16 cellular contexts compared by ENCODE assay signal in genomic region chr16:83901101-83901500, GRCh38. TPM values are rescaled to one million over a fixed set of nuclear protein-coding genes. Genes with fewer than 3 reads are reported as not detected.
DNase-seq lines count a peak whose midpoint lies in the region; ATAC-seq and TF ChIP-seq lines count a peak whose summit lies in the region.
"Had no signal": no experiment of that assay in that cellular context is flagged by ENCODE, and none has a peak within 500 bp of the region (broad histone marks: within the 10 kb centered on the region; RNA-seq: fewer than 3 reads in every experiment).

No MANE protein-coding gene starts in this region.

- H3K9me3 ChIP-seq in SK-N-SH (no peaks in the 10 kb centered on the region), GM23248 (ENCODE audit: low read depth) (no peaks in the 10 kb centered on the region), osteoblast (ENCODE audit: low read depth, low read length) (no peaks in the 10 kb centered on the region), Peyer's patch (no peaks in the 10 kb centered on the region)
- H3K9me3 ChIP-seq: tibial artery had no signal

- H3K27ac ChIP-seq in SK-N-SH (ENCODE audit: low read depth in 2 of 2, low read length in 1 of 2) (no peak overlapping the region), GM23248 (peak overlapping the region; percentile 12; the same call in 1 of the 2 replicates), osteoblast (ENCODE audit: low read depth, low read length) (peak overlapping the region; percentile 47), Peyer's patch (no peak overlapping the region)
- H3K27ac ChIP-seq: 22Rv1, SK-N-MC, tibial artery had no signal

- no peak overlapping the region for H3K4me3 ChIP-seq in SK-N-SH (ENCODE audit: low read depth in 2 of 2, low read length in 1 of 2)
- H3K4me3 ChIP-seq in GM23248, result no peak overlapping the region
- peak overlapping the region; percentile 3 for H3K4me3 ChIP-seq in osteoblast (ENCODE audit: insufficient read depth, low read length)
- H3K4me3 ChIP-seq in Peyer's patch, result no peak overlapping the region
- H3K4me3 ChIP-seq: SK-N-MC, tibial artery had no signal

- TF ChIP-seq RAD21 in SK-N-SH (IDR thresholded peaks at IDR 0.05; ENCODE audit: low read length), result no peak

- H3K4me1 ChIP-seq in SK-N-SH (ENCODE audit: control insufficient read depth in 1 of 2, insufficient read depth in 2 of 2, low read depth in 1 of 2, low read length in 1 of 2) (peaks cover 0 to 9% of the 10 kb centered on the region in 2 experiments; a peak in 2 of 4 replicates), GM23248 (ENCODE audit: insufficient read depth) (peaks cover 24% of the 10 kb centered on the region), osteoblast (ENCODE audit: insufficient read depth, low read length) (peaks cover 24% of the 10 kb centered on the region), Peyer's patch (peaks cover 0 to 5% (median 2%) of the 10 kb centered on the region in 4 donors)

- 86% methylated on average over 3 of the region's 3 CpGs for WGBS in SK-N-SH (ENCODE audit: low lambda C conversion rate)
- 62% methylated on average over 3 of the region's 3 CpGs for WGBS in GM23248 (ENCODE audit: low coverage in 1 of 2, low lambda C conversion rate in 2 of 2, missing lambda C conversion rate in 2 of 2), 2 experiments

- no peak for ATAC-seq in SK-N-SH treated with all-trans-retinoic acid at 6 μM for 48 hours
- ATAC-seq in GM21717 (IDR thresholded peaks at IDR 0.05; ENCODE audit: unreplicated experiment), result no peak

- no peak for DNase-seq in SK-N-SH
- peak; percentile 63 for DNase-seq in GM23248
- peak; percentile 18 for DNase-seq in dedifferentiated amniotic fluid mesenchymal stem cell (ENCODE audit: extremely low spot score)
- peak; percentile 85 for DNase-seq in osteoblast (ENCODE audit: insufficient read length, low spot score, missing footprints)
- DNase-seq in Peyer's patch, result no peak
- DNase-seq in NCI-H2227 treated with DMSO at 0.1 percent for 48 hours (lab: John Stamatoyannopoulos, UW), result no peak
- DNase-seq: activated CD4-positive, CD25-positive, alpha-beta regulatory T cell treated with anti-CD3 and anti-CD28 coated beads, Interleukin-2, amount 50 U/mL, for 72 hours; central memory CD4-positive, alpha-beta T cell; erythroblast; GOT3; NCI-H2107; tibial artery had no signal

- TF ChIP-seq CTCF in SK-N-SH (IDR thresholded peaks at IDR 0.05) (no peak), osteoblast (IDR thresholded peaks at IDR 0.05; ENCODE audit: extremely low read depth, low read depth, low read length) (no peak), Peyer's patch (IDR thresholded peaks at IDR 0.05) (no peak)

- H3F3A ChIP-seq in SK-N-SH (replicated peaks; ENCODE audit: insufficient read depth), result no peaks in the 10 kb centered on the region
- H3F3A ChIP-seq in GM23248 (ENCODE audit: insufficient read depth), result peaks cover 19% of the 10 kb centered on the region

- H3K36me3 ChIP-seq in SK-N-SH (replicated peaks in 1 of 2; ENCODE audit: control insufficient read depth in 1 of 2, insufficient read depth in 2 of 2, low read length in 1 of 2) (no peaks in the 10 kb centered on the region), GM23248 (ENCODE audit: low read depth) (no peaks in the 10 kb centered on the region), osteoblast (ENCODE audit: insufficient read depth, low read length) (no peaks in the 10 kb centered on the region), Peyer's patch (no peaks in the 10 kb centered on the region)
- H3K36me3 ChIP-seq: tibial artery had no signal

- no peak for TF ChIP-seq POLR2A in Peyer's patch (IDR thresholded peaks at IDR 0.05)

- in situ Hi-C loops in GM23248 (cut with MboI), result no loop called here

- CTCF ChIA-PET in SK-N-SH (lab: Yijun Ruan, JAX), result interaction anchor here (0.7 to 3.9 kb wide), 3 partner anchors 24 to 53 kb away, joined by 3 to 13 read pairs (median 3); no protein-coding TSS in a partner anchor

- H4K20me1 ChIP-seq in SK-N-SH (ENCODE audit: insufficient read depth), result no peaks in the 10 kb centered on the region
- no peaks in the 10 kb centered on the region for H4K20me1 ChIP-seq in GM23248 (ENCODE audit: insufficient read depth)
- H4K20me1 ChIP-seq in osteoblast (ENCODE audit: insufficient read depth, low read length), result peaks cover 28% of the 10 kb centered on the region

- H3K27me3 ChIP-seq in SK-N-SH (ENCODE audit: insufficient read depth) (no peaks in the 10 kb centered on the region), GM23248 (replicated peaks; ENCODE audit: insufficient read depth) (no peaks in the 10 kb centered on the region), osteoblast (ENCODE audit: insufficient read depth, low read length) (no peaks in the 10 kb centered on the region), Peyer's patch (no peaks in the 10 kb centered on the region)
- H3K27me3 ChIP-seq: tibial artery had no signal

- H3K9ac ChIP-seq in SK-N-SH (no peak overlapping the region), GM23248 (no peak overlapping the region)

- TF ChIP-seq EP300 in SK-N-SH (IDR thresholded peaks at IDR 0.05; ENCODE audit: borderline replicate concordance in 1 of 2, low read depth in 1 of 2, low read length in 1 of 2), result no peak

- H3K79me2 ChIP-seq in SK-N-SH (ENCODE audit: insufficient read depth), result peaks cover 32% of the 10 kb centered on the region
- H3K79me2 ChIP-seq in GM23248 (ENCODE audit: insufficient read depth), result peaks cover 19% of the 10 kb centered on the region
- peaks cover 34% of the 10 kb centered on the region for H3K79me2 ChIP-seq in osteoblast (ENCODE audit: insufficient read depth, low read length)

- no peak overlapping the region for H3K4me2 ChIP-seq in SK-N-SH
- H3K4me2 ChIP-seq in GM23248 (ENCODE audit: unreplicated experiment), result peak overlapping the region; percentile 19
- peak overlapping the region; percentile 21 for H3K4me2 ChIP-seq in osteoblast (ENCODE audit: insufficient read depth, low read length)

- no peaks in the 10 kb centered on the region for H3K9me2 ChIP-seq in SK-N-SH
- H3K9me2 ChIP-seq in GM23248 (ENCODE audit: insufficient read depth), result no peaks in the 10 kb centered on the region

- H2AFZ ChIP-seq in SK-N-SH (ENCODE audit: low read depth) (no peak overlapping the region), GM23248 (no peak overlapping the region), osteoblast (ENCODE audit: low read length) (no peak overlapping the region)

- POLR2A ChIA-PET in SK-N-SH (lab: Yijun Ruan, JAX), result interaction anchor here (0.6 kb wide), 1 partner anchor 15 kb away, joined by 3 read pairs; no protein-coding TSS in a partner anchor

TF ChIP-seq in SK-N-SH, 30 proteins besides CTCF, POLR2A, EP300 and RAD21:
- TF ChIP-seq FOSL2 (IDR thresholded peaks at IDR 0.05; ENCODE audit: borderline replicate concordance, low read depth), result peak; percentile 30; the same call in 1 of the 2 replicates
- no peak for TF ChIP-seq TCF12 (IDR thresholded peaks at IDR 0.05)

TF ChIP-seq in SK-N-SH treated with all-trans-retinoic acid at 6 μM for 48 hours, 23 proteins besides CTCF, POLR2A, EP300 and RAD21 (continues in another document):
- TF ChIP-seq CREB5 (CRISPR knock-in tag; IDR thresholded peaks at IDR 0.05; ENCODE audit: low read depth) (no peak), TOX (CRISPR knock-in tag; IDR thresholded peaks at IDR 0.05; ENCODE audit: borderline replicate concordance) (no peak), SNAI2 (CRISPR knock-in tag; IDR thresholded peaks at IDR 0.05) (no peak), BACH2 (CRISPR knock-in tag; IDR thresholded peaks at IDR 0.05; ENCODE audit: borderline replicate concordance) (no peak), RARB (CRISPR knock-in tag; IDR thresholded peaks at IDR 0.05) (no peak), ISL1 (CRISPR knock-in tag; IDR thresholded peaks at IDR 0.05) (no peak), ZNF70 (CRISPR knock-in tag; IDR thresholded peaks at IDR 0.05) (no peak), ESRRG (CRISPR knock-in tag; IDR thresholded peaks at IDR 0.05) (no peak), ZFP30 (CRISPR knock-in tag; IDR thresholded peaks at IDR 0.05) (no peak), PPARA (CRISPR knock-in tag; IDR thresholded peaks at IDR 0.05; ENCODE audit: borderline replicate concordance) (no peak)
- TF ChIP-seq, protein P1, sequence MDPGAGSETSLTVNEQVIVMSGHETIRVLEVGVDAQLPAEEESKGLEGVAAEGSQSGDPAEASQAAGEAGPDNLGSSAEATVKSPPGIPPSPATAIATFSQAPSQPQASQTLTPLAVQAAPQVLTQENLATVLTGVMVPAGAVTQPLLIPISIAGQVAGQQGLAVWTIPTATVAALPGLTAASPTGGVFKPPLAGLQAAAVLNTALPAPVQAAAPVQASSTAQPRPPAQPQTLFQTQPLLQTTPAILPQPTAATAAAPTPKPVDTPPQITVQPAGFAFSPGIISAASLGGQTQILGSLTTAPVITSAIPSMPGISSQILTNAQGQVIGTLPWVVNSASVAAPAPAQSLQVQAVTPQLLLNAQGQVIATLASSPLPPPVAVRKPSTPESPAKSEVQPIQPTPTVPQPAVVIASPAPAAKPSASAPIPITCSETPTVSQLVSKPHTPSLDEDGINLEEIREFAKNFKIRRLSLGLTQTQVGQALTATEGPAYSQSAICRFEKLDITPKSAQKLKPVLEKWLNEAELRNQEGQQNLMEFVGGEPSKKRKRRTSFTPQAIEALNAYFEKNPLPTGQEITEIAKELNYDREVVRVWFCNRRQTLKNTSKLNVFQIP (CRISPR knock-in tag; IDR thresholded peaks at IDR 0.05; ENCODE audit: borderline replicate concordance, low read depth), result no peak

RNA-seq across cellular contexts. Expression of gene MLYCD, which starts 2.2 kb away (rescaled TPM):
- polyA plus RNA-seq in SK-N-SH (2012; rRNA removed), result 2.4 and 2.7 TPM in 2 replicates
- 1.3 and 1.6 TPM in 2 replicates for polyA plus RNA-seq in SK-N-SH (2012; cell fraction: cytosol; rRNA removed)
- 8.0 and 8.5 TPM in 2 replicates for polyA plus RNA-seq in SK-N-SH (2012; cell fraction: nucleus; rRNA removed)
- total RNA-seq in GM23248 (2014; rRNA removed; shearing (Covaris generic)), result 1.4 and 2.8 TPM in 2 replicates
- polyA plus RNA-seq in GM23248 (2016; fragmentation: Nextera tagmentation; extraction: Ambion mirVana), result 1.8 and 2.2 TPM in 2 replicates
- 5.1 and 5.6 TPM in 2 replicates for total RNA-seq in osteoblast
- 10 to 100 TPM; 13.5 to 31.4 (median 31.0) TPM for total RNA-seq in Peyer's patch

RNA-seq across cellular contexts. Expression of gene OSGIN1, which starts 51.9 kb away (rescaled TPM):
- 4.8 and 5.2 TPM in 2 replicates for polyA plus RNA-seq in SK-N-SH (2012; rRNA removed)
- polyA plus RNA-seq in SK-N-SH (2012; cell fraction: cytosol; rRNA removed), result 1.4 and 2.3 TPM in 2 replicates
- polyA plus RNA-seq in SK-N-SH (2012; cell fraction: nucleus; rRNA removed), result 7.5 and 8.1 TPM in 2 replicates
- 0.63 and 1.1 TPM in 2 replicates for total RNA-seq in GM23248 (2014; rRNA removed; shearing (Covaris generic))
- 5.7 and 6.3 TPM in 2 replicates for polyA plus RNA-seq in GM23248 (2016; fragmentation: Nextera tagmentation; extraction: Ambion mirVana)
- 3.6 and 5.0 TPM in 2 replicates for total RNA-seq in osteoblast
- total RNA-seq in Peyer's patch, result 10 to 100 TPM; 17.3 to 99.7 (median 75.2) TPM

Comparison
In these comparisons a context has a peak if more than half of its experiments do, and no peak if none do; other contexts are left out.
1. DNase-seq: peak in GM23248 (single experiment), dedifferentiated amniotic fluid mesenchymal stem cell (single experiment) and osteoblast (single experiment); none in SK-N-SH (single experiment), Peyer's patch (0 of 3) and NCI-H2227 treated with DMSO at 0.1 percent for 48 hours (single experiment).
2. H3K27ac ChIP-seq: peak in GM23248 (single experiment) and osteoblast (single experiment); none in SK-N-SH (0 of 2) and Peyer's patch (0 of 4).